In the genomic region with DNA sequence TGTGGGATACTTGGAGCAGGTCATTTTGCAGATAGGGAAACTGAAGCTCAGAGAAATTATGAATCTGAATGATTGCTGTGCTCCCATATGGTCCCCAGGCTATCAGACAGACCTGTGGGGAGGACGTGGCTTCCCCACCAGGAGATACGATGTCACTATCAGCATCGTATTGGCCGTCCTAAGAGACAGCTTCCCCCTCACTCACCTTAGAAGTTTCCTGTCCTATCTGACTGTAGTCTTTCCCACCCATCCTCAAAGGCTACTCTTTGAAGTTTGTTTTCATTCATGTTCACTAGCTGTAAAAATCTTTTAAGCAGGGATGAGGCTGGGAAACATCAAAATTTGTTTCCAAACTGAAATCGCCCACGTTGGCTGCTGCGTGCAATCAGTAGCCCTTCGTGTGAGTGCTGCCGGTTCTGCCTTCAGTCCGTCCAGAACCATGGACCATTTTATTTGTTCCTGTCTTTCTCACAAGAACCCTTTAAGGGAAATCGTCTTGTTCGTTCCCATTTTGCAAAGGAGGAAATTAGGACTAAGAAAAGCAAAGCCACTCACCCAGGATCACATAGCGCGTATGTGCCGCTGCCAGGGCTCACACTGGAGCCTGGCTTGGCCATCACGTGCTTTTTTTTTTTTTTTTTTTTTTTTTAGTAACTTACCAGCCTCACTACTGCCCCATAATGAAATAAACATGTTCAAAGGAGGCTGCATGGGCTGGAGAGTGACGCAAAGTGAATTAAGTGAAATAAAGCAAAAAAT, we compare ENCODE assay signal across 8 cellular contexts. TPM values are rescaled to one million over a fixed set of nuclear protein-coding genes. Genes with fewer than 3 reads are reported as not detected.
A peak's percentile ranks its signal among the peaks of the same experiment; 100 is the strongest.
DNase-seq lines count a peak whose midpoint lies in the region; ATAC-seq and TF ChIP-seq lines count a peak whose summit lies in the region.

No MANE protein-coding gene starts in this region.

- H3K36me3 ChIP-seq in mucosa of descending colon (ENCODE audit: low read depth) = no peaks in the 10 kb centered on the region

- peak overlapping the region; percentile 91 for H3K4me3 Mint-ChIP-seq in activated T-cell treated with anti-CD3 and anti-CD28 coated beads, Interleukin-2, amount 50 U/mL, for 24 hours
- peak overlapping the region; percentile 88 for H3K4me3 Mint-ChIP-seq in osteocyte (ENCODE audit: unreplicated experiment)

- no peak overlapping the region for H3K4me3 ChIP-seq in mucosa of descending colon

- H3K36me3 Mint-ChIP-seq in activated T-cell treated with anti-CD3 and anti-CD28 coated beads, Interleukin-2, amount 50 U/mL, for 24 hours (ENCODE audit: low read depth) = peaks cover 2% of the 10 kb centered on the region
- H3K36me3 Mint-ChIP-seq in osteocyte (ENCODE audit: unreplicated experiment) = no peaks in the 10 kb centered on the region

- peak; percentile 31 for TF ChIP-seq CTCF in osteocyte (IDR thresholded peaks at IDR 0.05)
- no peak for TF ChIP-seq CTCF in mucosa of descending colon (IDR thresholded peaks at IDR 0.05)

- no peaks in the 10 kb centered on the region for H3K9me3 ChIP-seq in mucosa of descending colon

- intact Hi-C loops in mucosa of descending colon (cut with DNase I, micrococcal nuclease) = no loop called here

- peak overlapping the region; percentile 65 for H3K27ac Mint-ChIP-seq in activated T-cell treated with anti-CD3 and anti-CD28 coated beads, Interleukin-2, amount 50 U/mL, for 24 hours
- peak overlapping the region; percentile 89 for H3K27ac Mint-ChIP-seq in osteocyte (ENCODE audit: unreplicated experiment)

- H3K27me3 Mint-ChIP-seq in activated T-cell treated with anti-CD3 and anti-CD28 coated beads, Interleukin-2, amount 50 U/mL, for 24 hours = no peaks in the 10 kb centered on the region
- H3K27me3 Mint-ChIP-seq in osteocyte (ENCODE audit: unreplicated experiment) = no peaks in the 10 kb centered on the region

- ATAC-seq in mucosa of descending colon (no peak), HG02798 (IDR thresholded peaks at IDR 0.05; ENCODE audit: poor library complexity, unreplicated experiment) (no peak)

- no peak for DNase-seq in activated T-cell treated with anti-CD3 and anti-CD28 coated beads, Interleukin-2, amount 50 U/mL, for 24 hours
- DNase-seq in activated T-cell treated with anti-CD3 and anti-CD28 coated beads for 4 hours (no peak), UCSD-AML1 (lab: John Stamatoyannopoulos, UW; ENCODE audit: unreplicated experiment) (peak; percentile 26), fibroblast of the conjunctiva (ENCODE audit: low read depth) (peak; percentile 46), osteocyte (ENCODE audit: extremely low spot score, unreplicated experiment) (no peak), mucosa of descending colon (no peak), SIG-M5 (lab: John Stamatoyannopoulos, UW) (no peak)

- peaks cover 40% of the 10 kb centered on the region for H3K4me1 Mint-ChIP-seq in activated T-cell treated with anti-CD3 and anti-CD28 coated beads, Interleukin-2, amount 50 U/mL, for 24 hours (ENCODE audit: low read depth)
- peaks cover 41% of the 10 kb centered on the region for H3K4me1 Mint-ChIP-seq in osteocyte (ENCODE audit: unreplicated experiment)

- peaks cover 8% of the 10 kb centered on the region for H3K4me1 ChIP-seq in mucosa of descending colon (ENCODE audit: low read depth)

- H3K9me3 Mint-ChIP-seq in activated T-cell treated with anti-CD3 and anti-CD28 coated beads, Interleukin-2, amount 50 U/mL, for 24 hours = no peaks in the 10 kb centered on the region
- no peaks in the 10 kb centered on the region for H3K9me3 Mint-ChIP-seq in osteocyte (ENCODE audit: unreplicated experiment)

RNA-seq across cellular contexts. Expression of a gene that starts 1.0 kb away (rescaled TPM):
- total RNA-seq in osteocyte (30.8 and 31.9 TPM in 2 replicates), mucosa of descending colon (10 to 100 TPM; 17.9 to 24.5 (median 18.3) TPM)

RNA-seq across cellular contexts. Expression of a gene that starts 44.5 kb away (rescaled TPM):
- total RNA-seq in osteocyte = 9.1 and 11.1 TPM in 2 replicates
- total RNA-seq in mucosa of descending colon = 10 to 100 TPM in 2 of 3 donors, 1 to 10 TPM in 1; 8.2 to 17.6 (median 13.6) TPM

Comparison
In these comparisons a context has a peak if more than half of its experiments do, and no peak if none do; other contexts are left out.
1. DNase-seq: peak in UCSD-AML1 (single experiment) and fibroblast of the conjunctiva (single experiment); none in activated T-cell treated with anti-CD3 and anti-CD28 coated beads, Interleukin-2, amount 50 U/mL, for 24 hours (single experiment), activated T-cell treated with anti-CD3 and anti-CD28 coated beads for 4 hours (single experiment), osteocyte (single experiment), mucosa of descending colon (0 of 3) and SIG-M5 (single experiment).